ENCODE assay signal across 9 cellular contexts in genomic region chr6:159107451-159108260, GRCh38.
DNase-seq lines count a peak whose midpoint lies in the region; ATAC-seq, FAIRE-seq and TF ChIP-seq lines count a peak whose summit lies in the region.
"Had no signal": no experiment of that assay in that cellular context is flagged by ENCODE, and none has a peak within 500 bp of the region (broad histone marks: within the 10 kb centered on the region; RNA-seq: fewer than 3 reads in every experiment).

No MANE protein-coding gene starts in this region.

- no peaks in the 10 kb centered on the region for H3K36me3 ChIP-seq in OCI-LY3 (replicated peaks; ENCODE audit: low read depth, low read length)
- H3K36me3 ChIP-seq in ascending aorta, result no peaks in the 10 kb centered on the region

- TF ChIP-seq POLR2A in GM12891 (IDR thresholded peaks at IDR 0.05; ENCODE audit: low read depth, low read length), result no peak

- no peak for DNase-seq in GM12891 (ENCODE audit: insufficient read length, low spot score)
- no peak for DNase-seq in activated naive CD4-positive, alpha-beta T cell treated with anti-CD3 and anti-CD28 coated beads, Interleukin-2, amount 50 U/mL, for 72 hours (ENCODE audit: low spot score in 2 of 2)
- peak; percentile 46 for DNase-seq in stimulated activated CD4-positive, alpha-beta T cell treated with anti-CD3 and anti-CD28 coated beads, Interleukin-4, amount 100 ng/mL, for 1 hour
- no peak for DNase-seq in SW480 (ENCODE audit: low spot score)
- no peak for DNase-seq in ascending aorta (ENCODE audit: low spot score in 2 of 2)

- no peaks in the 10 kb centered on the region for H3K9me3 Mint-ChIP-seq in activated naive CD4-positive, alpha-beta T cell treated with anti-CD3 and anti-CD28 coated beads, Interleukin-2, amount 50 U/mL, for 72 hours

- H3K9ac ChIP-seq in OCI-LY3 (ENCODE audit: low read length), result peak overlapping the region; percentile 65

- H3K27ac Mint-ChIP-seq in activated naive CD4-positive, alpha-beta T cell treated with anti-CD3 and anti-CD28 coated beads, Interleukin-2, amount 50 U/mL, for 72 hours, result peak overlapping the region; percentile 72 to 92

- H2AFZ ChIP-seq in OCI-LY3 (ENCODE audit: low read depth, low read length), result peak overlapping the region; percentile 60; the same call in 1 of the 2 replicates

- H3K9me3 ChIP-seq in OCI-LY3 (ENCODE audit: insufficient read depth, low read length), result no peaks in the 10 kb centered on the region; the same call in 1 of the 2 replicates
- H3K9me3 ChIP-seq in ascending aorta, result no peaks in the 10 kb centered on the region

- H3K4me1 ChIP-seq in OCI-LY3 (ENCODE audit: low read length) (peaks cover 74% of the 10 kb centered on the region), ascending aorta (no peaks in the 10 kb centered on the region)

- H3K27ac ChIP-seq in OCI-LY3 (ENCODE audit: low read length) (peak overlapping the region; percentile 93), ascending aorta (no peak overlapping the region)
- H3K27ac ChIP-seq: VCaP had no signal

- FAIRE-seq in GM12891 (lab: Jason Lieb, UNC), result peak; percentile 93

- intact Hi-C loops in ascending aorta (cut with DNase I), result no loop called here

- peak overlapping the region; percentile 70 for H3K4me3 ChIP-seq in OCI-LY3 (ENCODE audit: low read length)
- H3K4me3 ChIP-seq in ascending aorta, result peak overlapping the region in 1 of 2 donors; percentile 10

- no peaks in the 10 kb centered on the region for H3K79me2 ChIP-seq in OCI-LY3 (ENCODE audit: low read length)

- ATAC-seq in activated naive CD4-positive, alpha-beta T cell treated with anti-CD3 and anti-CD28 coated beads, Interleukin-2, amount 50 U/mL, for 72 hours, result peak; percentile 46 to 60
- ATAC-seq in HG03442 (IDR thresholded peaks at IDR 0.05; ENCODE audit: unreplicated experiment), result no peak
- no peak for ATAC-seq in GM21737 (IDR thresholded peaks at IDR 0.05; ENCODE audit: unreplicated experiment)

- no peaks in the 10 kb centered on the region for H3K27me3 ChIP-seq in OCI-LY3 (ENCODE audit: low read depth, low read length)
- no peaks in the 10 kb centered on the region for H3K27me3 ChIP-seq in ascending aorta

- H3K36me3 Mint-ChIP-seq in activated naive CD4-positive, alpha-beta T cell treated with anti-CD3 and anti-CD28 coated beads, Interleukin-2, amount 50 U/mL, for 72 hours, result no peaks in the 10 kb centered on the region

- H4K20me1 ChIP-seq in OCI-LY3 (ENCODE audit: insufficient read depth, low read length), result no peaks in the 10 kb centered on the region

- H3K4me2 ChIP-seq in OCI-LY3 (ENCODE audit: low read length), result peak overlapping the region; percentile 93

- no peak for TF ChIP-seq CTCF in OCI-LY3 (IDR thresholded peaks at IDR 0.05; ENCODE audit: low read depth, low read length)
- TF ChIP-seq CTCF in ascending aorta (IDR thresholded peaks at IDR 0.05), result no peak

TF ChIP-seq in GM12891, 5 proteins besides CTCF, POLR2A, EP300 and RAD21:
- TF ChIP-seq TAF1 (IDR thresholded peaks at IDR 0.05; ENCODE audit: low read depth, low read length) (peak; percentile 24; the same call in 1 of the 2 replicates), PAX5 (IDR thresholded peaks at IDR 0.05; ENCODE audit: insufficient read depth, low read length, severe bottlenecking) (no peak), SPI1 (IDR thresholded peaks at IDR 0.05; ENCODE audit: low read depth, low read length) (no peak)

Comparison
In these comparisons a context has a peak if more than half of its experiments do, and no peak if none do; other contexts are left out.
1. ATAC-seq: peak in activated naive CD4-positive, alpha-beta T cell treated with anti-CD3 and anti-CD28 coated beads, Interleukin-2, amount 50 U/mL, for 72 hours (2 of 2); none in HG03442 (single experiment) and GM21737 (single experiment).